Comparison of ENCODE assay signal across 9 cellular contexts in the genomic region with DNA sequence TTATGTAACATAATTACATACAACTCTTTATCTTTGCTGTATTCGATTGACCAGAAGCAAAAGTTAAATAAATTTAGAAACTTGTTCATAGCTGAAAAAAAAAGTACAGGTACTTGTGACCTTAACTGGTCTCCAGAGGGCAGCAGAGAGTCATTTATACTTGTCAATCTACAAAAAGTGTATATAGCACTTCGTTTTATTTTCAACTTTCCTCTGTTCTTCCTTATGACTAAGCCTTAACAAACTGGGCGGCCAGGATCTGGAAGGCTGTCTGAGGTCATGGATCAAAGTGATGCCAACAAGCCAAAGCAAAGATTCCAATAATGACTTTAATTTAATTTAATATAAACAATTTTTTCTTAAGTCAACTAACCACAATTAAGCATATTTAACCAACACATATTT. TPM values are rescaled to one million over a fixed set of nuclear protein-coding genes. Genes with fewer than 3 reads are reported as not detected.
A peak's percentile ranks its signal among the peaks of the same experiment; 100 is the strongest.
DNase-seq lines count a peak whose midpoint lies in the region; ATAC-seq and TF ChIP-seq lines count a peak whose summit lies in the region.
"Had no signal": no experiment of that assay in that cellular context is flagged by ENCODE, and none has a peak within 500 bp of the region (broad histone marks: within the 10 kb centered on the region; RNA-seq: fewer than 3 reads in every experiment).

No MANE protein-coding gene starts in this region.

- peaks cover 3% of the 10 kb centered on the region for H3K4me1 Mint-ChIP-seq in activated CD4-positive, alpha-beta T cell treated with anti-CD3 and anti-CD28 coated beads, Interleukin-2, amount 10 ng/mL, durations not matched to agents 7 days and 5 days
- no peaks in the 10 kb centered on the region for H3K4me1 Mint-ChIP-seq in neural crest cell

- CTCF ChIA-PET in activated CD4-positive, alpha-beta T cell treated with anti-CD3 and anti-CD28 coated beads, Interleukin-2, amount 10 ng/mL, durations not matched to agents 7 days and 5 days (lab: Charles Lee), result interaction anchor here (0.7 to 1.6 kb wide), 8 partner anchors 9 to 214 kb away, joined by 3 to 5 read pairs (median 4); no protein-coding TSS in a partner anchor

- DNase-seq in DMS53 treated with DMSO at 0.1 percent for 48 hours (lab: John Stamatoyannopoulos, UW; ENCODE audit: unreplicated experiment), result peak; percentile 87
- peak; percentile 53 for DNase-seq in NCI-H2196 (lab: John Stamatoyannopoulos, UW; ENCODE audit: unreplicated experiment)
- peak; percentile 82 for DNase-seq in activated CD4-positive, alpha-beta T cell treated with anti-CD3 and anti-CD28 coated beads, Interleukin-2, amount 10 ng/mL, durations not matched to agents 7 days and 5 days
- DNase-seq in fibroblast of gingiva (ENCODE audit: low read depth), result peak; percentile 78
- peak; percentile 57 for DNase-seq in neural crest cell (ENCODE audit: low read depth, low spot score)
- no peak for DNase-seq in HuH-7.5 (ENCODE audit: low spot score)

- POLR2A ChIA-PET in activated CD4-positive, alpha-beta T cell treated with anti-CD3 and anti-CD28 coated beads, Interleukin-2, amount 10 ng/mL, durations not matched to agents 7 days and 5 days (lab: Charles Lee), result no interaction called here

- H3K36me3 Mint-ChIP-seq in activated CD4-positive, alpha-beta T cell treated with anti-CD3 and anti-CD28 coated beads, Interleukin-2, amount 10 ng/mL, durations not matched to agents 7 days and 5 days (ENCODE audit: low read depth), result no peaks in the 10 kb centered on the region
- H3K36me3 Mint-ChIP-seq in neural crest cell (ENCODE audit: low read depth), result no peaks in the 10 kb centered on the region
- H3K36me3 Mint-ChIP-seq: activated naive CD8-positive, alpha-beta T cell had no signal

- no peak overlapping the region for H3K27ac Mint-ChIP-seq in activated CD4-positive, alpha-beta T cell treated with anti-CD3 and anti-CD28 coated beads, Interleukin-2, amount 10 ng/mL, durations not matched to agents 7 days and 5 days
- H3K27ac Mint-ChIP-seq in neural crest cell (ENCODE audit: unreplicated experiment), result no peak overlapping the region
- H3K27ac Mint-ChIP-seq: activated naive CD8-positive, alpha-beta T cell had no signal

- peaks cover 4% of the 10 kb centered on the region for H3K27me3 Mint-ChIP-seq in activated CD4-positive, alpha-beta T cell treated with anti-CD3 and anti-CD28 coated beads, Interleukin-2, amount 10 ng/mL, durations not matched to agents 7 days and 5 days
- peaks cover 12% of the 10 kb centered on the region for H3K27me3 Mint-ChIP-seq in neural crest cell (ENCODE audit: low read depth)
- H3K27me3 Mint-ChIP-seq: activated naive CD8-positive, alpha-beta T cell had no signal

- TF ChIP-seq CTCF in neural crest cell (conservative IDR thresholded peaks at IDR 0.05), result peak; percentile 92

- no peak overlapping the region for H3K4me3 Mint-ChIP-seq in activated CD4-positive, alpha-beta T cell treated with anti-CD3 and anti-CD28 coated beads, Interleukin-2, amount 10 ng/mL, durations not matched to agents 7 days and 5 days
- no peak overlapping the region for H3K4me3 Mint-ChIP-seq in neural crest cell
- H3K4me3 Mint-ChIP-seq: activated naive CD8-positive, alpha-beta T cell had no signal

- peaks cover 7% of the 10 kb centered on the region for H3K9me3 Mint-ChIP-seq in activated CD4-positive, alpha-beta T cell treated with anti-CD3 and anti-CD28 coated beads, Interleukin-2, amount 10 ng/mL, durations not matched to agents 7 days and 5 days
- no peaks in the 10 kb centered on the region for H3K9me3 Mint-ChIP-seq in neural crest cell

- ATAC-seq in GM21723 (IDR thresholded peaks at IDR 0.05; ENCODE audit: unreplicated experiment) (peak; percentile 47), HG02981 (IDR thresholded peaks at IDR 0.05; ENCODE audit: unreplicated experiment) (no peak)

RNA-seq across cellular contexts. Expression of gene C10orf67, which starts 29.8 kb away (rescaled TPM):
- under 1 TPM in 1 of 2 experiments, not detected in 1; 0.15 TPM for total RNA-seq in activated CD4-positive, alpha-beta T cell treated with anti-CD3 and anti-CD28 coated beads, Interleukin-2, amount 10 ng/mL, durations not matched to agents 7 days and 5 days
- total RNA-seq in neural crest cell, result 0.18 and 0.33 TPM in 2 replicates
